In genomic region chr17:77186141-77186604, GRCh38 we compare ENCODE assay signal across 7 cellular contexts. TPM values are rescaled to one million over a fixed set of nuclear protein-coding genes. Genes with fewer than 3 reads are reported as not detected.
A peak's percentile ranks its signal among the peaks of the same experiment; 100 is the strongest.
DNase-seq lines count a peak whose midpoint lies in the region; ATAC-seq, FAIRE-seq and TF ChIP-seq lines count a peak whose summit lies in the region.

No MANE protein-coding gene starts in this region.

- peak; percentile 46 for FAIRE-seq in GM18507 (lab: Jason Lieb, UNC)

- peaks cover 74 to 85% of the 10 kb centered on the region in 2 donors for H3K4me1 ChIP-seq in gastrocnemius medialis

- TF ChIP-seq CTCF in dorsolateral prefrontal cortex (IDR thresholded peaks at IDR 0.05 in 54 of 56, conservative IDR thresholded peaks at IDR 0.05 in 2 of 56; ENCODE audit: low read depth in 1 of 56, partially characterized antibody in 56 of 56), result no peak
- no peak for TF ChIP-seq CTCF in gastrocnemius medialis (IDR thresholded peaks at IDR 0.05 in 4 of 5, conservative IDR thresholded peaks at IDR 0.05 in 1 of 5)

- no peak for TF ChIP-seq POLR2A in gastrocnemius medialis (IDR thresholded peaks at IDR 0.05)

- H3K27ac ChIP-seq in dorsolateral prefrontal cortex (peak overlapping the region in 55 of 59 donors; percentile 1 to 83 (median 71)), gastrocnemius medialis (peak overlapping the region; percentile 51 to 70 (median 62))

- H3K27me3 ChIP-seq in dorsolateral prefrontal cortex, result no peaks in the 10 kb centered on the region
- H3K27me3 ChIP-seq in gastrocnemius medialis, result no peaks in the 10 kb centered on the region

- H3K36me3 ChIP-seq in gastrocnemius medialis, result peaks cover 0 to 2% of the 10 kb centered on the region in 2 donors

- in situ Hi-C loops in gastrocnemius medialis (cut with MboI; ENCODE audit: low sequenced_read_pairs in 4 of 4), result no loop called here

- H3K9me3 ChIP-seq in gastrocnemius medialis, result no peaks in the 10 kb centered on the region

- ATAC-seq in gastrocnemius medialis, result peak in 1 of 2 donors; percentile 14

- H3K4me3 ChIP-seq in dorsolateral prefrontal cortex (peak overlapping the region in 2 of 59 donors; percentile 1 to 10), gastrocnemius medialis (no peak overlapping the region)

- no peak for DNase-seq in GM18507 (ENCODE audit: extremely low spot score, insufficient read length, low read depth)
- peak; percentile 52 for DNase-seq in SHP77 treated with DMSO at 0.1 percent for 48 hours (lab: John Stamatoyannopoulos, UW)
- peak in 3 of 10 donors; percentile 37 to 63 (median 59) for DNase-seq in dorsolateral prefrontal cortex
- no peak for DNase-seq in gastrocnemius medialis
- no peak for DNase-seq in NCI-H2081 treated with DMSO at 0.1 percent for 48 hours (lab: John Stamatoyannopoulos, UW)
- DNase-seq in AG08396 (ENCODE audit: low spot score), result no peak
- no peak for DNase-seq in NCI-H510A (lab: John Stamatoyannopoulos, UW)

- intact Hi-C loops in dorsolateral prefrontal cortex (cut with DNase I) (loop anchor here in 1 of 2 donors (5.0 kb wide), 1 partner anchor 34 kb away; no protein-coding TSS in a partner anchor), gastrocnemius medialis (cut with DNase I; ENCODE audit: low total_unique reads) (no loop called here)

RNA-seq across cellular contexts. Expression of gene SEC14L1, which starts 45.4 kb away (rescaled TPM):
- 100 to 1,000 TPM in 117 of 120 experiments, 10 to 100 TPM in 3; 93.3 to 297 (median 156) TPM for total RNA-seq in dorsolateral prefrontal cortex
- total RNA-seq in gastrocnemius medialis, result 10 to 100 TPM; 55.0 to 94.1 (median 73.7) TPM
